16 cellular contexts compared by ENCODE assay signal in the genomic region with DNA sequence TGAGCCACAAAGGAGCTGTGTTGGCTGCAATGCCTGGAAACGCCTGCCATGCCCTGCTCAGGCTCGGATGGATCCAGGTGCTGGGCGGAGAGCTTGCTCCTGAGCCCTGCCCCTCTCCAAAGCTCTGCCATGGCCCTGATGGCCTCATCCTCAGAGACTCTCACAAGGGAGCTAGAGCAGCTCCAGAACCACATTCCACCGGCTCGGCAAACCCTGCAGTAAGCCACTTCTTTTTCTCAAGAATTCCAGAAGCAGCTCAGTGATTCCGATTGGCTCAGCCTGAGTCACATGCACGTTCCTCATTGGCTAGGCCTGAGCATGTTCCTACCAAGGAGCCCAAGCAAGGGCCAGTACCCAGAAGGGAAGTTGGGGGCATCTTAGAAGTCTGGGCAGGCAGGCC. TPM values are rescaled to one million over a fixed set of nuclear protein-coding genes. Genes with fewer than 3 reads are reported as not detected.
DNase-seq lines count a peak whose midpoint lies in the region; ATAC-seq and TF ChIP-seq lines count a peak whose summit lies in the region.
"Had no signal": no experiment of that assay in that cellular context is flagged by ENCODE, and none has a peak within 500 bp of the region (broad histone marks: within the 10 kb centered on the region; RNA-seq: fewer than 3 reads in every experiment).

No MANE protein-coding gene starts in this region.

- H3K4me1 ChIP-seq in thyroid gland = peaks cover 9 to 18% of the 10 kb centered on the region in 2 donors

- TF ChIP-seq POLR2A in thyroid gland (IDR thresholded peaks at IDR 0.05) = no peak

- no peak for ATAC-seq in activated T-cell treated with anti-CD3 and anti-CD28 coated beads, Interleukin-2, amount 50 U/mL, for 72 hours (replicated peaks in 1 of 2)

- TF ChIP-seq CTCF in epithelial cell of esophagus (IDR thresholded peaks at IDR 0.05; ENCODE audit: insufficient read depth, low read depth, low read length, missing control alignments) (no peak), thyroid gland (IDR thresholded peaks at IDR 0.05) (no peak)

- peaks cover 0 to 1% of the 10 kb centered on the region in 2 donors for H3K36me3 ChIP-seq in thyroid gland

- intact Hi-C loops in thyroid gland (cut with DNase I) = no loop called here
- intact Hi-C loops in activated naive CD4-positive, alpha-beta T cell treated with anti-CD3 and anti-CD28 coated beads for 36 hours (cut with micrococcal nuclease) = no loop called here

- H3K4me1 Mint-ChIP-seq in activated naive CD4-positive, alpha-beta T cell treated with anti-CD3 and anti-CD28 coated beads for 36 hours (ENCODE audit: low read depth) = no peaks in the 10 kb centered on the region
- peaks cover 6% of the 10 kb centered on the region for H3K4me1 Mint-ChIP-seq in activated T-cell treated with anti-CD3 and anti-CD28 coated beads, Interleukin-2, amount 50 U/mL, for 72 hours (ENCODE audit: low read depth)

- 57 to 75% methylated on average over 5 to 7 of the region's 7 CpGs for WGBS in thyroid gland, 2 donors

- DNase-seq in DMS 273 (lab: John Stamatoyannopoulos, UW; ENCODE audit: unreplicated experiment) = peak; percentile 66
- DNase-seq in DMS 273 treated with DMSO at 0.1 percent for 48 hours (lab: John Stamatoyannopoulos, UW) = no peak
- peak; percentile 5 for DNase-seq in LoVo (ENCODE audit: low spot score)
- peak; percentile 16 for DNase-seq in epithelial cell of esophagus (ENCODE audit: low read depth)
- DNase-seq in thyroid gland = peak; percentile 31 to 57
- DNase-seq in activated naive CD4-positive, alpha-beta T cell treated with anti-CD3 and anti-CD28 coated beads for 36 hours = no peak
- no peak for DNase-seq in activated effector memory CD4-positive, alpha-beta T cell treated with anti-CD3 and anti-CD28 coated beads, Interleukin-2, amount 50 U/mL, for 16 hours
- no peak for DNase-seq in activated T-cell treated with anti-CD3 and anti-CD28 coated beads, Interleukin-2, amount 50 U/mL, for 72 hours
- DNase-seq: C1 segment of cervical spinal cord, HFFc6, Kasumi-1, NCI-H1417, NCI-H1930, NCI-H510A treated with DMSO at 0.1 percent for 48 hours, SHP77 treated with DMSO at 0.1 percent for 48 hours had no signal

- no peaks in the 10 kb centered on the region for H3K9me3 ChIP-seq in thyroid gland

- H3K27ac ChIP-seq in thyroid gland = peak overlapping the region in 2 of 3 donors; percentile 31 to 33
- H3K27ac ChIP-seq: 22Rv1 had no signal

- no peak overlapping the region for H3K27ac Mint-ChIP-seq in activated naive CD4-positive, alpha-beta T cell treated with anti-CD3 and anti-CD28 coated beads for 36 hours
- no peak overlapping the region for H3K27ac Mint-ChIP-seq in activated T-cell treated with anti-CD3 and anti-CD28 coated beads, Interleukin-2, amount 50 U/mL, for 72 hours
- H3K27ac Mint-ChIP-seq: HFFc6 had no signal

- no peaks in the 10 kb centered on the region for H3K27me3 ChIP-seq in thyroid gland

- H3K27me3 Mint-ChIP-seq in activated naive CD4-positive, alpha-beta T cell treated with anti-CD3 and anti-CD28 coated beads for 36 hours (ENCODE audit: low read depth) = no peaks in the 10 kb centered on the region
- peaks cover 18% of the 10 kb centered on the region for H3K27me3 Mint-ChIP-seq in activated T-cell treated with anti-CD3 and anti-CD28 coated beads, Interleukin-2, amount 50 U/mL, for 72 hours (ENCODE audit: low read depth)

- no peak overlapping the region for H3K4me3 ChIP-seq in epithelial cell of esophagus (ENCODE audit: low read length)
- H3K4me3 ChIP-seq in thyroid gland (replicated peaks in 1 of 3) = no peak overlapping the region

- H3K9me3 Mint-ChIP-seq in activated naive CD4-positive, alpha-beta T cell treated with anti-CD3 and anti-CD28 coated beads for 36 hours = peaks cover under 1% of the 10 kb centered on the region
- H3K9me3 Mint-ChIP-seq in activated T-cell treated with anti-CD3 and anti-CD28 coated beads, Interleukin-2, amount 50 U/mL, for 72 hours = peaks cover 0 to 2% of the 10 kb centered on the region in 2 donors
- H3K9me3 Mint-ChIP-seq: HFFc6 had no signal

- CTCF ChIA-PET in activated naive CD4-positive, alpha-beta T cell treated with anti-CD3 and anti-CD28 coated beads for 36 hours (lab: Charles Lee) = interaction anchor here (1.7 kb wide), 1 partner anchor 9 kb away, joined by 5 read pairs; no protein-coding TSS in a partner anchor

- no peak overlapping the region for H3K4me3 Mint-ChIP-seq in activated naive CD4-positive, alpha-beta T cell treated with anti-CD3 and anti-CD28 coated beads for 36 hours
- H3K4me3 Mint-ChIP-seq in activated T-cell treated with anti-CD3 and anti-CD28 coated beads, Interleukin-2, amount 50 U/mL, for 72 hours = no peak overlapping the region
- H3K4me3 Mint-ChIP-seq: HFFc6 had no signal

- H3K36me3 Mint-ChIP-seq in activated naive CD4-positive, alpha-beta T cell treated with anti-CD3 and anti-CD28 coated beads for 36 hours (ENCODE audit: low read depth) = peaks cover 2% of the 10 kb centered on the region
- H3K36me3 Mint-ChIP-seq in activated T-cell treated with anti-CD3 and anti-CD28 coated beads, Interleukin-2, amount 50 U/mL, for 72 hours (ENCODE audit: insufficient read depth in 2 of 2) = no peaks in the 10 kb centered on the region

RNA-seq across cellular contexts. Expression of gene TPRA1, which starts 24.8 kb away (rescaled TPM):
- 10 to 100 TPM; 36.2 to 47.5 (median 43.2) TPM for total RNA-seq in thyroid gland
- 10 to 100 TPM; 15.1 to 15.9 TPM for total RNA-seq in activated naive CD4-positive, alpha-beta T cell treated with anti-CD3 and anti-CD28 coated beads for 36 hours
- total RNA-seq in activated T-cell treated with anti-CD3 and anti-CD28 coated beads, Interleukin-2, amount 50 U/mL, for 72 hours = 10 to 100 TPM; 31.1 to 39.0 TPM

RNA-seq across cellular contexts. Expression of gene MCM2, which starts 32.5 kb away (rescaled TPM):
- total RNA-seq in thyroid gland = 10 to 100 TPM in 1 of 4 donors, 1 to 10 TPM in 3; 7.5 to 15.1 (median 9.5) TPM
- 100 to 1,000 TPM; 250 to 259 TPM for total RNA-seq in activated naive CD4-positive, alpha-beta T cell treated with anti-CD3 and anti-CD28 coated beads for 36 hours
- total RNA-seq in activated T-cell treated with anti-CD3 and anti-CD28 coated beads, Interleukin-2, amount 50 U/mL, for 72 hours = 100 to 1,000 TPM; 122 to 219 TPM

Comparison
In these comparisons a context has a peak if more than half of its experiments do, and no peak if none do; other contexts are left out.
1. DNase-seq: peak in DMS 273 (single experiment), LoVo (single experiment), epithelial cell of esophagus (single experiment) and thyroid gland (2 of 2); none in DMS 273 treated with DMSO at 0.1 percent for 48 hours (single experiment), activated naive CD4-positive, alpha-beta T cell treated with anti-CD3 and anti-CD28 coated beads for 36 hours (single experiment), activated effector memory CD4-positive, alpha-beta T cell treated with anti-CD3 and anti-CD28 coated beads, Interleukin-2, amount 50 U/mL, for 16 hours (single experiment) and activated T-cell treated with anti-CD3 and anti-CD28 coated beads, Interleukin-2, amount 50 U/mL, for 72 hours (0 of 2).
2. RNA of gene MCM2, which starts 32.5 kb away (total RNA-seq): 250 to 259 TPM in activated naive CD4-positive, alpha-beta T cell treated with anti-CD3 and anti-CD28 coated beads for 36 hours and 122 to 219 TPM in activated T-cell treated with anti-CD3 and anti-CD28 coated beads, Interleukin-2, amount 50 U/mL, for 72 hours; 7.5 to 15.1 TPM in thyroid gland; every median in the first group is over 4 times any median in the second.